1 cellular context compared by ENCODE assay signal in the genomic region with DNA sequence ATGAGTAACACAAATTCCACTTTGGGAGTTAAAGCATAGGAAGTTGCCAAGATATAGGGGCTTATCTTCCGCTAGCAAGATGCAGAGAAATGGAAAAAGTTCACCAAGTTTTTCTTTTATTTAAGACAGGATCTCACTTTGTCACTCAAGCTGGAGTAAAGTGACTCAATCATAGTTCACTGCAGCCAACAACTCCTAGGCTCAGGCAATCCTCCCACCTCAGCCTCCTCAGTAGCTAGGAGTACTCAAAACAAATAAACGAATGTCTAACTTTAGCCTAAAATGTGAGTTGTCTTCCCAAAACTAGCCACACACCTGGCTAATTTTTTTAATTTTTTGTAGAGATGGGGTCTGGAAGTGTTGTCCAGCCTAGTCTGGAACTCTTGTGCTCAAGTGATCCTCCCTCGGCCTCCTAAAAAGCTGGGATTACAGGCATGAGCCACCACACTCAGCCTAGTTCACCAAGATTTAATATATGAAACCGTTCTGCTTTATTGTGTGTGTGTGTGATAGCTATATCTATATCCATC.
TF ChIP-seq lines count a peak whose summit lies in the region.

No MANE protein-coding gene starts in this region.

TF ChIP-seq in K562, 482 proteins besides CTCF, POLR2A, EP300 and RAD21 (continued from another document and continues in another):
- TF ChIP-seq ZNF778 (CRISPR knock-in tag; IDR thresholded peaks at IDR 0.05), result no peak
- TF ChIP-seq SIN3A (IDR thresholded peaks at IDR 0.05; ENCODE audit: borderline replicate concordance in 2 of 2, control insufficient read depth in 1 of 2, low read depth in 2 of 2, low read length in 2 of 2), result no peak
- TF ChIP-seq ARNT (IDR thresholded peaks at IDR 0.05), result no peak; a peak in 1 of 4 replicates
- TF ChIP-seq POLR2B (IDR thresholded peaks at IDR 0.05; ENCODE audit: low read depth, partially characterized antibody), result peak; percentile 77
- TF ChIP-seq PCBP2 (IDR thresholded peaks at IDR 0.05; ENCODE audit: low read depth, low read length, poor library complexity, severe bottlenecking), result no peak
- TF ChIP-seq ERF (CRISPR knock-in tag; IDR thresholded peaks at IDR 0.05), result 0 out of 2 replicates have a peak, but pooled peaks have one; percentile 67
- TF ChIP-seq PURB (CRISPR knock-in tag; IDR thresholded peaks at IDR 0.05; ENCODE audit: low read depth), result no peak
- no peak for TF ChIP-seq ZNF512 (tag; IDR thresholded peaks at IDR 0.05)
- no peak for TF ChIP-seq HNRNPK (IDR thresholded peaks at IDR 0.05; ENCODE audit: low read depth, low read length, poor library complexity, severe bottlenecking)
- TF ChIP-seq, protein P1, sequence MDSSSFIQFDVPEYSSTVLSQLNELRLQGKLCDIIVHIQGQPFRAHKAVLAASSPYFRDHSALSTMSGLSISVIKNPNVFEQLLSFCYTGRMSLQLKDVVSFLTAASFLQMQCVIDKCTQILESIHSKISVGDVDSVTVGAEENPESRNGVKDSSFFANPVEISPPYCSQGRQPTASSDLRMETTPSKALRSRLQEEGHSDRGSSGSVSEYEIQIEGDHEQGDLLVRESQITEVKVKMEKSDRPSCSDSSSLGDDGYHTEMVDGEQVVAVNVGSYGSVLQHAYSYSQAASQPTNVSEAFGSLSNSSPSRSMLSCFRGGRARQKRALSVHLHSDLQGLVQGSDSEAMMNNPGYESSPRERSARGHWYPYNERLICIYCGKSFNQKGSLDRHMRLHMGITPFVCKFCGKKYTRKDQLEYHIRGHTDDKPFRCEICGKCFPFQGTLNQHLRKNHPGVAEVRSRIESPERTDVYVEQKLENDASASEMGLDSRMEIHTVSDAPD (CRISPR knock-in tag; IDR thresholded peaks at IDR 0.05), result no peak
- TF ChIP-seq PHTF2 (CRISPR knock-in tag; IDR thresholded peaks at IDR 0.05), result no peak
- no peak for TF ChIP-seq SMAD4 (CRISPR knock-in tag; conservative IDR thresholded peaks at IDR 0.05)
- TF ChIP-seq, protein P2, sequence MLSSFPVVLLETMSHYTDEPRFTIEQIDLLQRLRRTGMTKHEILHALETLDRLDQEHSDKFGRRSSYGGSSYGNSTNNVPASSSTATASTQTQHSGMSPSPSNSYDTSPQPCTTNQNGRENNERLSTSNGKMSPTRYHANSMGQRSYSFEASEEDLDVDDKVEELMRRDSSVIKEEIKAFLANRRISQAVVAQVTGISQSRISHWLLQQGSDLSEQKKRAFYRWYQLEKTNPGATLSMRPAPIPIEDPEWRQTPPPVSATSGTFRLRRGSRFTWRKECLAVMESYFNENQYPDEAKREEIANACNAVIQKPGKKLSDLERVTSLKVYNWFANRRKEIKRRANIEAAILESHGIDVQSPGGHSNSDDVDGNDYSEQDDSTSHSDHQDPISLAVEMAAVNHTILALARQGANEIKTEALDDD (IDR thresholded peaks at IDR 0.05), result 0 out of 2 replicates have a peak, but pooled peaks have one; percentile 27
- peak; percentile 13; the same call in 1 of the 2 replicates for TF ChIP-seq ESRRB (CRISPR knock-in tag; IDR thresholded peaks at IDR 0.05; ENCODE audit: borderline replicate concordance)
- TF ChIP-seq ZNF586 (CRISPR knock-in tag; conservative IDR thresholded peaks at IDR 0.05), result no peak
- no peak for TF ChIP-seq XRCC4 (IDR thresholded peaks at IDR 0.05; ENCODE audit: extremely low read depth, insufficient read depth, insufficient read length)
- TF ChIP-seq SP1 (CRISPR knock-in tag; IDR thresholded peaks at IDR 0.05), result no peak
- TF ChIP-seq, protein P3, sequence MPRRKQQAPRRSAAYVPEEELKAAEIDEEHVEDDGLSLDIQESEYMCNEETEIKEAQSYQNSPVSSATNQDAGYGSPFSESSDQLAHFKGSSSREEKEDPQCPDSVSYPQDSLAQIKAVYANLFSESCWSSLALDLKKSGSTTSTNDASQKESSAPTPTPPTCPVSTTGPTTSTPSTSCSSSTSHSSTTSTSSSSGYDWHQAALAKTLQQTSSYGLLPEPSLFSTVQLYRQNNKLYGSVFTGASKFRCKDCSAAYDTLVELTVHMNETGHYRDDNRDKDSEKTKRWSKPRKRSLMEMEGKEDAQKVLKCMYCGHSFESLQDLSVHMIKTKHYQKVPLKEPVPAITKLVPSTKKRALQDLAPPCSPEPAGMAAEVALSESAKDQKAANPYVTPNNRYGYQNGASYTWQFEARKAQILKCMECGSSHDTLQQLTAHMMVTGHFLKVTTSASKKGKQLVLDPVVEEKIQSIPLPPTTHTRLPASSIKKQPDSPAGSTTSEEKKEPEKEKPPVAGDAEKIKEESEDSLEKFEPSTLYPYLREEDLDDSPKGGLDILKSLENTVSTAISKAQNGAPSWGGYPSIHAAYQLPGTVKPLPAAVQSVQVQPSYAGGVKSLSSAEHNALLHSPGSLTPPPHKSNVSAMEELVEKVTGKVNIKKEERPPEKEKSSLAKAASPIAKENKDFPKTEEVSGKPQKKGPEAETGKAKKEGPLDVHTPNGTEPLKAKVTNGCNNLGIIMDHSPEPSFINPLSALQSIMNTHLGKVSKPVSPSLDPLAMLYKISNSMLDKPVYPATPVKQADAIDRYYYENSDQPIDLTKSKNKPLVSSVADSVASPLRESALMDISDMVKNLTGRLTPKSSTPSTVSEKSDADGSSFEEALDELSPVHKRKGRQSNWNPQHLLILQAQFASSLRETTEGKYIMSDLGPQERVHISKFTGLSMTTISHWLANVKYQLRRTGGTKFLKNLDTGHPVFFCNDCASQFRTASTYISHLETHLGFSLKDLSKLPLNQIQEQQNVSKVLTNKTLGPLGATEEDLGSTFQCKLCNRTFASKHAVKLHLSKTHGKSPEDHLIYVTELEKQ (CRISPR knock-in tag; IDR thresholded peaks at IDR 0.05), result no peak
- TF ChIP-seq HDGF (IDR thresholded peaks at IDR 0.05), result no peak
- TF ChIP-seq POLR2AphosphoS2 (IDR thresholded peaks at IDR 0.05; ENCODE audit: low read length), result peak; percentile 98
- peak in 1 of 2 experiments; percentile 47; a peak in 1 of 4 replicates for TF ChIP-seq TEAD1 (CRISPR knock-in tag; IDR thresholded peaks at IDR 0.05)
- TF ChIP-seq, protein P4, sequence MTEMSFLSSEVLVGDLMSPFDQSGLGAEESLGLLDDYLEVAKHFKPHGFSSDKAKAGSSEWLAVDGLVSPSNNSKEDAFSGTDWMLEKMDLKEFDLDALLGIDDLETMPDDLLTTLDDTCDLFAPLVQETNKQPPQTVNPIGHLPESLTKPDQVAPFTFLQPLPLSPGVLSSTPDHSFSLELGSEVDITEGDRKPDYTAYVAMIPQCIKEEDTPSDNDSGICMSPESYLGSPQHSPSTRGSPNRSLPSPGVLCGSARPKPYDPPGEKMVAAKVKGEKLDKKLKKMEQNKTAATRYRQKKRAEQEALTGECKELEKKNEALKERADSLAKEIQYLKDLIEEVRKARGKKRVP (CRISPR knock-in tag; IDR thresholded peaks at IDR 0.05), result peak; percentile 49
- TF ChIP-seq RBM14 (IDR thresholded peaks at IDR 0.05; ENCODE audit: borderline replicate concordance, insufficient read depth, low read depth, low read length), result no peak
- TF ChIP-seq, protein P5, sequence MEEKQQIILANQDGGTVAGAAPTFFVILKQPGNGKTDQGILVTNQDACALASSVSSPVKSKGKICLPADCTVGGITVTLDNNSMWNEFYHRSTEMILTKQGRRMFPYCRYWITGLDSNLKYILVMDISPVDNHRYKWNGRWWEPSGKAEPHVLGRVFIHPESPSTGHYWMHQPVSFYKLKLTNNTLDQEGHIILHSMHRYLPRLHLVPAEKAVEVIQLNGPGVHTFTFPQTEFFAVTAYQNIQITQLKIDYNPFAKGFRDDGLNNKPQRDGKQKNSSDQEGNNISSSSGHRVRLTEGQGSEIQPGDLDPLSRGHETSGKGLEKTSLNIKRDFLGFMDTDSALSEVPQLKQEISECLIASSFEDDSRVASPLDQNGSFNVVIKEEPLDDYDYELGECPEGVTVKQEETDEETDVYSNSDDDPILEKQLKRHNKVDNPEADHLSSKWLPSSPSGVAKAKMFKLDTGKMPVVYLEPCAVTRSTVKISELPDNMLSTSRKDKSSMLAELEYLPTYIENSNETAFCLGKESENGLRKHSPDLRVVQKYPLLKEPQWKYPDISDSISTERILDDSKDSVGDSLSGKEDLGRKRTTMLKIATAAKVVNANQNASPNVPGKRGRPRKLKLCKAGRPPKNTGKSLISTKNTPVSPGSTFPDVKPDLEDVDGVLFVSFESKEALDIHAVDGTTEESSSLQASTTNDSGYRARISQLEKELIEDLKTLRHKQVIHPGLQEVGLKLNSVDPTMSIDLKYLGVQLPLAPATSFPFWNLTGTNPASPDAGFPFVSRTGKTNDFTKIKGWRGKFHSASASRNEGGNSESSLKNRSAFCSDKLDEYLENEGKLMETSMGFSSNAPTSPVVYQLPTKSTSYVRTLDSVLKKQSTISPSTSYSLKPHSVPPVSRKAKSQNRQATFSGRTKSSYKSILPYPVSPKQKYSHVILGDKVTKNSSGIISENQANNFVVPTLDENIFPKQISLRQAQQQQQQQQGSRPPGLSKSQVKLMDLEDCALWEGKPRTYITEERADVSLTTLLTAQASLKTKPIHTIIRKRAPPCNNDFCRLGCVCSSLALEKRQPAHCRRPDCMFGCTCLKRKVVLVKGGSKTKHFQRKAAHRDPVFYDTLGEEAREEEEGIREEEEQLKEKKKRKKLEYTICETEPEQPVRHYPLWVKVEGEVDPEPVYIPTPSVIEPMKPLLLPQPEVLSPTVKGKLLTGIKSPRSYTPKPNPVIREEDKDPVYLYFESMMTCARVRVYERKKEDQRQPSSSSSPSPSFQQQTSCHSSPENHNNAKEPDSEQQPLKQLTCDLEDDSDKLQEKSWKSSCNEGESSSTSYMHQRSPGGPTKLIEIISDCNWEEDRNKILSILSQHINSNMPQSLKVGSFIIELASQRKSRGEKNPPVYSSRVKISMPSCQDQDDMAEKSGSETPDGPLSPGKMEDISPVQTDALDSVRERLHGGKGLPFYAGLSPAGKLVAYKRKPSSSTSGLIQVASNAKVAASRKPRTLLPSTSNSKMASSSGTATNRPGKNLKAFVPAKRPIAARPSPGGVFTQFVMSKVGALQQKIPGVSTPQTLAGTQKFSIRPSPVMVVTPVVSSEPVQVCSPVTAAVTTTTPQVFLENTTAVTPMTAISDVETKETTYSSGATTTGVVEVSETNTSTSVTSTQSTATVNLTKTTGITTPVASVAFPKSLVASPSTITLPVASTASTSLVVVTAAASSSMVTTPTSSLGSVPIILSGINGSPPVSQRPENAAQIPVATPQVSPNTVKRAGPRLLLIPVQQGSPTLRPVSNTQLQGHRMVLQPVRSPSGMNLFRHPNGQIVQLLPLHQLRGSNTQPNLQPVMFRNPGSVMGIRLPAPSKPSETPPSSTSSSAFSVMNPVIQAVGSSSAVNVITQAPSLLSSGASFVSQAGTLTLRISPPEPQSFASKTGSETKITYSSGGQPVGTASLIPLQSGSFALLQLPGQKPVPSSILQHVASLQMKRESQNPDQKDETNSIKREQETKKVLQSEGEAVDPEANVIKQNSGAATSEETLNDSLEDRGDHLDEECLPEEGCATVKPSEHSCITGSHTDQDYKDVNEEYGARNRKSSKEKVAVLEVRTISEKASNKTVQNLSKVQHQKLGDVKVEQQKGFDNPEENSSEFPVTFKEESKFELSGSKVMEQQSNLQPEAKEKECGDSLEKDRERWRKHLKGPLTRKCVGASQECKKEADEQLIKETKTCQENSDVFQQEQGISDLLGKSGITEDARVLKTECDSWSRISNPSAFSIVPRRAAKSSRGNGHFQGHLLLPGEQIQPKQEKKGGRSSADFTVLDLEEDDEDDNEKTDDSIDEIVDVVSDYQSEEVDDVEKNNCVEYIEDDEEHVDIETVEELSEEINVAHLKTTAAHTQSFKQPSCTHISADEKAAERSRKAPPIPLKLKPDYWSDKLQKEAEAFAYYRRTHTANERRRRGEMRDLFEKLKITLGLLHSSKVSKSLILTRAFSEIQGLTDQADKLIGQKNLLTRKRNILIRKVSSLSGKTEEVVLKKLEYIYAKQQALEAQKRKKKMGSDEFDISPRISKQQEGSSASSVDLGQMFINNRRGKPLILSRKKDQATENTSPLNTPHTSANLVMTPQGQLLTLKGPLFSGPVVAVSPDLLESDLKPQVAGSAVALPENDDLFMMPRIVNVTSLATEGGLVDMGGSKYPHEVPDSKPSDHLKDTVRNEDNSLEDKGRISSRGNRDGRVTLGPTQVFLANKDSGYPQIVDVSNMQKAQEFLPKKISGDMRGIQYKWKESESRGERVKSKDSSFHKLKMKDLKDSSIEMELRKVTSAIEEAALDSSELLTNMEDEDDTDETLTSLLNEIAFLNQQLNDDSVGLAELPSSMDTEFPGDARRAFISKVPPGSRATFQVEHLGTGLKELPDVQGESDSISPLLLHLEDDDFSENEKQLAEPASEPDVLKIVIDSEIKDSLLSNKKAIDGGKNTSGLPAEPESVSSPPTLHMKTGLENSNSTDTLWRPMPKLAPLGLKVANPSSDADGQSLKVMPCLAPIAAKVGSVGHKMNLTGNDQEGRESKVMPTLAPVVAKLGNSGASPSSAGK (IDR thresholded peaks at IDR 0.05), result no peak
- peak; percentile 15 for TF ChIP-seq CCNT2 (IDR thresholded peaks at IDR 0.05; ENCODE audit: borderline replicate concordance, extremely low read depth, insufficient read length, low read depth, low read length)
- TF ChIP-seq ZNF436 (CRISPR knock-in tag; IDR thresholded peaks at IDR 0.05), result no peak
- TF ChIP-seq ZC3H8 (IDR thresholded peaks at IDR 0.05), result no peak
- TF ChIP-seq HMGN3 (IDR thresholded peaks at IDR 0.05; ENCODE audit: borderline replicate concordance, extremely low read depth, insufficient read length, low read depth, low read length), result no peak
- no peak for TF ChIP-seq ZKSCAN3 (CRISPR knock-in tag; IDR thresholded peaks at IDR 0.05)
- no peak for TF ChIP-seq ZNF124 (CRISPR knock-in tag; IDR thresholded peaks at IDR 0.05)
- no peak for TF ChIP-seq EHMT2 (IDR thresholded peaks at IDR 0.05)
- TF ChIP-seq MTA1 (IDR thresholded peaks at IDR 0.05; ENCODE audit: borderline replicate concordance), result no peak
- no peak for TF ChIP-seq ZNF239 (CRISPR knock-in tag; IDR thresholded peaks at IDR 0.05)
